ENCODE assay signal across 17 cellular contexts in the genomic region with DNA sequence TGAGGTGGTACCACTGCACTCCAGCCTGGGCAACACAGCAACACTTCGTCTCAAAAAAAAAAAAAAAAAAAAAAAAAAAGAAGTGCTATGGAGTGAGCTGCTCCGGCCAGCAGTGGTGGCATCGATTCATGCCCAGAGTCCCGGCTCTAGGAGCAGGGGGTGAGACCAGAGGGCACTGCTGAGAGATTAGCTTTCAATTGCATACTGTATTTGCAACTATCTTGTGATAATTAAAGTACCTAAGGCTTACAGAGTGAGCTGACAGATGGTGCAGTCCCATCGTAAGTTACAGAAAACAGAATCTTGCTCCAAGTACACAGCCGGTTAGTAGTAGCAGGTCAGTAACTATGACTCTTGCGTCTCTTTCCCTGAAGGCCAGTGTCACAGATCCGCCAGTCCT.
DNase-seq lines count a peak whose midpoint lies in the region; TF ChIP-seq lines count a peak whose summit lies in the region.
"Had no signal": no experiment of that assay in that cellular context is flagged by ENCODE, and none has a peak within 500 bp of the region (broad histone marks: within the 10 kb centered on the region; RNA-seq: fewer than 3 reads in every experiment).

No MANE protein-coding gene starts in this region.

- DNase-seq in DMS 273 (lab: John Stamatoyannopoulos, UW; ENCODE audit: unreplicated experiment) (peak; percentile 38), DMS 273 treated with DMSO at 0.1 percent for 48 hours (lab: John Stamatoyannopoulos, UW) (no peak), NCI-H82 (lab: John Stamatoyannopoulos, UW) (peak; percentile 70), WERI-Rb-1 (peak; percentile 62), NK-92 (lab: John Stamatoyannopoulos, UW; ENCODE audit: unreplicated experiment) (no peak), DMS79 (lab: John Stamatoyannopoulos, UW) (no peak)
- DNase-seq: CD4-positive, CD25-positive, alpha-beta regulatory T cell; CD8-positive, alpha-beta T cell; DMS53; DND-41; GDM1; GM23248; H7; HCEC 1CT had no signal

- H3K27ac ChIP-seq in WERI-Rb-1, result peak overlapping the region; percentile 58
- H3K27ac ChIP-seq: 22Rv1, BLaER1, GM23248 had no signal

- H3K27me3 ChIP-seq in WERI-Rb-1 (ENCODE audit: insufficient read depth, low read depth, severe bottlenecking), result no peaks in the 10 kb centered on the region
- H3K27me3 ChIP-seq: BLaER1 had no signal

- H3K9me3 ChIP-seq in WERI-Rb-1 (ENCODE audit: severe bottlenecking), result no peaks in the 10 kb centered on the region
- H3K9me3 ChIP-seq: BLaER1 had no signal

- H3K4me3 ChIP-seq in WERI-Rb-1 (ENCODE audit: low read depth, low read length), result no peak overlapping the region
- H3K4me3 ChIP-seq: BLaER1, GM12878, GM23248 had no signal

- peaks cover 98% of the 10 kb centered on the region for H3K36me3 ChIP-seq in WERI-Rb-1

- no peak for TF ChIP-seq CTCF in WERI-Rb-1 (IDR thresholded peaks at IDR 0.05; ENCODE audit: low read depth, low read length)

Comparison
In these comparisons a context has a peak if more than half of its experiments do, and no peak if none do; other contexts are left out.
1. DNase-seq: peak in DMS 273 (single experiment), NCI-H82 (single experiment) and WERI-Rb-1 (single experiment); none in DMS 273 treated with DMSO at 0.1 percent for 48 hours (single experiment), NK-92 (single experiment) and DMS79 (single experiment).